In the genomic region with DNA sequence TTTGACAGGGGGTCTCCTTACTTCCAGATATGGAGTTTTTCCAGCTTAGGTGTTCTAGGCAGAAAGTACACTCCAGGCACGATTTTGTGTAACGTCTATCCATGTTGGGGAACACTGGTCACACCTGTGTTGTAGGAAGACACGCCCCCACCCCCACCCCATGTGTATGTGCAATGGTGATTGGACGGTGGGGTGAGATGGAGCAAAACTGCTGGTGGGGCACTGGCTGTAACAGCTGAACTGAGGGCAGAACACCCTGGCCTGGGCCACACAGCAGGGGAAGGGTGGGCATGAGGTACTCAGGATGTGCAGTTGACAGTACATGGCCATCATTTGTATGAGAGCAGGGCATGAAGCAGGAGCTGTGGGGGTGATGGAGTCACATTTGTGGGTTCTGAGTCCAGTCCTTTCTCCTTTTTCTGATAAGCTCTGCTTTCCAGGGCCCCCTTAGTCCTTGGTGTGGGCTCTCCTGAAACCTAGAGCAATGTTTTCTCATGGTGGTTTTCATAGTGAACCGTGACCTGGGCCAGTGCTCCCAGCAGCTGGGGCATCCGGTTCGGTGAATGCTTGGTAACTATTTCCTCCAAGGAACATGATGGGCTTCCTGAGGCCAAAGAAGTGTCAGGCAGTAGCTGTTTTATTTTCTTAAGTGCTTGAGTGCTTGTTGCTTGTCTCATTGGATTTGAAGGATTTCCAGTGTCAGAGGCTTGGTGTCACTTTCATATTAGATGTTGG, we compare ENCODE assay signal across 28 cellular contexts.
DNase-seq lines count a peak whose midpoint lies in the region; ATAC-seq and TF ChIP-seq lines count a peak whose summit lies in the region.
"Had no signal": no experiment of that assay in that cellular context is flagged by ENCODE, and none has a peak within 500 bp of the region (broad histone marks: within the 10 kb centered on the region; RNA-seq: fewer than 3 reads in every experiment).

No MANE protein-coding gene starts in this region.

- H3K4me1 ChIP-seq in BLaER1 treated with 17β-estradiol and CSF1 and Interleukin-3, amounts not matched to agents 10 nM and 100 nM, result peaks cover 19 to 76% (median 67%) of the 10 kb centered on the region in 10 experiments
- H3K4me1 ChIP-seq in esophagus muscularis mucosa, result peaks cover 59 to 100% (median 97%) of the 10 kb centered on the region in 4 donors
- peaks cover 0 to 74% (median 64%) of the 10 kb centered on the region in 4 donors for H3K4me1 ChIP-seq in sigmoid colon
- H3K4me1 ChIP-seq in stomach, result peaks cover 4 to 81% (median 36%) of the 10 kb centered on the region in 4 donors
- H3K4me1 ChIP-seq: psoas muscle had no signal

- peak overlapping the region; percentile 21 to 94 (median 73); a peak in 19 of 22 replicates for H3K4me2 ChIP-seq in BLaER1 treated with 17β-estradiol and CSF1 and Interleukin-3, amounts not matched to agents 10 nM and 100 nM

- intact Hi-C loops in esophagus muscularis mucosa (cut with DNase I), result loop anchor here (5.0 kb wide), 1 partner anchor 36 kb away; no protein-coding TSS in a partner anchor
- intact Hi-C loops in sigmoid colon (cut with DNase I), result no loop called here
- intact Hi-C loops in stomach (cut with DNase I; ENCODE audit: low total_unique reads), result no loop called here

- WGBS in esophagus muscularis mucosa, result 76% methylated on average over 7 of the region's 7 CpGs
- WGBS in sigmoid colon, 2 donors, result 79 to 85% methylated on average over 7 of the region's 7 CpGs
- WGBS in stomach, 5 donors, result 60 to 87% (median 83%) methylated on average over 7 of the region's 7 CpGs

- TF ChIP-seq POLR2A in esophagus muscularis mucosa (IDR thresholded peaks at IDR 0.05; ENCODE audit: low read depth) (no peak), sigmoid colon (IDR thresholded peaks at IDR 0.05) (no peak), stomach (IDR thresholded peaks at IDR 0.05) (no peak), GM18505 (IDR thresholded peaks at IDR 0.05; ENCODE audit: borderline replicate concordance, extremely low read depth, insufficient read depth, insufficient read length) (no peak)

- peak; percentile 54 for ATAC-seq in HG02885 (IDR thresholded peaks at IDR 0.05; ENCODE audit: poor library complexity, unreplicated experiment)
- ATAC-seq in GM18861 (IDR thresholded peaks at IDR 0.05; ENCODE audit: unreplicated experiment), result no peak
- ATAC-seq in GM18505 (IDR thresholded peaks at IDR 0.05; ENCODE audit: unreplicated experiment), result no peak
- ATAC-seq: activated naive CD4-positive, alpha-beta T cell treated with anti-CD3 and anti-CD28 coated beads, Interleukin-2, amount 50 U/mL, for 72 hours; CD8-positive, alpha-beta T cell; naive thymus-derived CD8-positive, alpha-beta T cell; psoas muscle; stimulated activated memory B cell treated with anti-CD40 and anti-IgM and Interleukin-4, amounts not matched to agents 10 μg/mL and 1 μg/mL and 100 μg/mL, for 72 hours had no signal

- H3K4me3 ChIP-seq in BLaER1 treated with 17β-estradiol and CSF1 and Interleukin-3, amounts not matched to agents 10 nM and 100 nM, result no peak overlapping the region
- H3K4me3 ChIP-seq in esophagus muscularis mucosa, result no peak overlapping the region
- H3K4me3 ChIP-seq in sigmoid colon, result no peak overlapping the region
- no peak overlapping the region for H3K4me3 ChIP-seq in stomach
- H3K4me3 ChIP-seq: psoas muscle, suprapubic skin, uterus had no signal

- 0 out of 22 replicates have a peak, but pooled peaks cover 0 to under 1% (median 0%) of the 10 kb centered on the region in 11 experiments for H4K20me1 ChIP-seq in BLaER1 treated with 17β-estradiol and CSF1 and Interleukin-3, amounts not matched to agents 10 nM and 100 nM

- TF ChIP-seq EP300 in esophagus muscularis mucosa (IDR thresholded peaks at IDR 0.05), result no peak
- no peak for TF ChIP-seq EP300 in sigmoid colon (IDR thresholded peaks at IDR 0.05)
- no peak for TF ChIP-seq EP300 in stomach (IDR thresholded peaks at IDR 0.05)

- peaks cover 0 to 10% (median 0%) of the 10 kb centered on the region in 11 experiments; a peak in 2 of 22 replicates for H3K9me3 ChIP-seq in BLaER1 treated with 17β-estradiol and CSF1 and Interleukin-3, amounts not matched to agents 10 nM and 100 nM (replicated peaks in 1 of 11)
- H3K9me3 ChIP-seq in esophagus muscularis mucosa, result no peaks in the 10 kb centered on the region
- H3K9me3 ChIP-seq in sigmoid colon, result no peaks in the 10 kb centered on the region
- no peaks in the 10 kb centered on the region for H3K9me3 ChIP-seq in stomach
- H3K9me3 ChIP-seq: psoas muscle, suprapubic skin, uterus had no signal

- no peaks in the 10 kb centered on the region; a peak in 1 of 22 replicates for H3K36me3 ChIP-seq in BLaER1 treated with 17β-estradiol and CSF1 and Interleukin-3, amounts not matched to agents 10 nM and 100 nM
- no peaks in the 10 kb centered on the region for H3K36me3 ChIP-seq in esophagus muscularis mucosa
- no peaks in the 10 kb centered on the region for H3K36me3 ChIP-seq in sigmoid colon
- no peaks in the 10 kb centered on the region for H3K36me3 ChIP-seq in stomach
- H3K36me3 ChIP-seq: suprapubic skin, uterus had no signal

- no peaks in the 10 kb centered on the region for H3K27me3 ChIP-seq in BLaER1 treated with 17β-estradiol and CSF1 and Interleukin-3, amounts not matched to agents 10 nM and 100 nM
- H3K27me3 ChIP-seq in esophagus muscularis mucosa (no peaks in the 10 kb centered on the region), sigmoid colon (no peaks in the 10 kb centered on the region), stomach (no peaks in the 10 kb centered on the region)
- H3K27me3 ChIP-seq: suprapubic skin, uterus had no signal

- no peak overlapping the region; a peak in 1 of 22 replicates for H3K9ac ChIP-seq in BLaER1 treated with 17β-estradiol and CSF1 and Interleukin-3, amounts not matched to agents 10 nM and 100 nM

- DNase-seq in esophagus muscularis mucosa (ENCODE audit: extremely low spot score), result no peak
- no peak for DNase-seq in sigmoid colon
- DNase-seq in stomach, result no peak
- no peak for DNase-seq in T-helper 1 cell
- DNase-seq: activated CD4-positive, alpha-beta T cell treated with anti-CD3 and anti-CD28 coated beads for 48 hours; activated T-cell treated with anti-CD3 and anti-CD28 coated beads for 4 hours; AML-193; amygdala; CD8-positive, alpha-beta T cell; GOT3; islet precursor cell; NCI-H1436; NCI-H2081; NCI-H226; NCI-H748 treated with DMSO at 0.1 percent for 48 hours; nucleus accumbens; psoas muscle; SW 1271; T-helper 9 cell; uterus had no signal

- TF ChIP-seq CTCF in esophagus muscularis mucosa (IDR thresholded peaks at IDR 0.05), result no peak
- TF ChIP-seq CTCF in sigmoid colon (IDR thresholded peaks at IDR 0.05), result no peak
- TF ChIP-seq CTCF in stomach (IDR thresholded peaks at IDR 0.05), result no peak

- peak overlapping the region in 6 of 11 experiments; percentile 22 to 63 (median 54); a peak in 8 of 22 replicates for H3K27ac ChIP-seq in BLaER1 treated with 17β-estradiol and CSF1 and Interleukin-3, amounts not matched to agents 10 nM and 100 nM
- peak overlapping the region; percentile 88 to 95 (median 90) for H3K27ac ChIP-seq in esophagus muscularis mucosa (replicated peaks in 1 of 4)
- H3K27ac ChIP-seq in sigmoid colon, result peak overlapping the region; percentile 56 to 94 (median 88)
- H3K27ac ChIP-seq in stomach, result peak overlapping the region in 2 of 5 donors; percentile 76 to 82
- H3K27ac ChIP-seq: psoas muscle, suprapubic skin had no signal
